21 cellular contexts compared by ENCODE assay signal in the genomic region with DNA sequence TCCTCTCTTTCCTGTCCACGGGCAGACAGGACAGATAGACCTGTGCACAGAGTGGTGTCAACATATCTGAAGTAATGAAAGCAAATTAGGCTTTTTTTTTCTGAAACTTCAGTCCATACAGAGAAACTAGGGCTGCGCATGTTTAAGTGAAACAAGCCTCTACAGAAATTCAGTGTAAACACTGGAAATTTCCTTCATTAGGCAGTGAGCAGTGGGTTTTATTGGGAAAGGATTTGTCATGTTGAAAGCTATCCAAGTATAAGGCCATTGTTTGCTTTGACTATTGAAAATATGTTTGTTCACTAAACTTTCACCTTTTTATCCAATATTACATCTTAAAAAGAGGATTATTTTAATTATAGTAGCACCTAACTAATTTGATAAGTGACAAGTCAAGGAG.
DNase-seq lines count a peak whose midpoint lies in the region; ATAC-seq, FAIRE-seq and TF ChIP-seq lines count a peak whose summit lies in the region.
"Had no signal": no experiment of that assay in that cellular context is flagged by ENCODE, and none has a peak within 500 bp of the region (broad histone marks: within the 10 kb centered on the region; RNA-seq: fewer than 3 reads in every experiment).

No MANE protein-coding gene starts in this region.

- no peak for TF ChIP-seq RAD21 in A549 (conservative IDR thresholded peaks at IDR 0.05 in 1 of 2, IDR thresholded peaks at IDR 0.05 in 1 of 2)

- H3K27ac ChIP-seq in A549: peak overlapping the region; percentile 82 to 87
- H3K27ac ChIP-seq in right lobe of liver: no peak overlapping the region
- no peak overlapping the region for H3K27ac ChIP-seq in RWPE1
- H3K27ac ChIP-seq: KMS-11, Peyer's patch, SK-N-MC had no signal

- H3K4me1 ChIP-seq in A549 (peaks cover 53% of the 10 kb centered on the region), right lobe of liver (peaks cover 0 to 11% (median 5%) of the 10 kb centered on the region in 4 donors)
- H3K4me1 ChIP-seq: Peyer's patch had no signal

- H3K4me2 ChIP-seq in A549: peak overlapping the region; percentile 61
- H3K4me2 ChIP-seq: KMS-11 had no signal

- CTCF ChIA-PET in A549 (lab: Yijun Ruan, JAX): interaction anchor here (1.4 kb wide), 1 partner anchor 8 kb away, joined by 4 read pairs; no protein-coding TSS in a partner anchor
- CTCF ChIA-PET in RWPE1 (lab: Yijun Ruan, JAX): interaction anchor here (0.6 kb wide), 3 partner anchors 8 to 1914 kb away, joined by 3 to 5 read pairs (median 3); no protein-coding TSS in a partner anchor

- no peak for TF ChIP-seq EP300 in A549 (IDR thresholded peaks at IDR 0.05)

- no peaks in the 10 kb centered on the region for H3K36me3 ChIP-seq in right lobe of liver
- H3K36me3 ChIP-seq: Peyer's patch had no signal

- no peaks in the 10 kb centered on the region for H3K27me3 ChIP-seq in right lobe of liver
- H3K27me3 ChIP-seq: Peyer's patch had no signal

- TF ChIP-seq CTCF in A549 (IDR thresholded peaks at IDR 0.05): no peak
- TF ChIP-seq CTCF in LNCaP clone FGC (IDR thresholded peaks at IDR 0.05; ENCODE audit: control insufficient read depth, extremely low read depth, insufficient read depth): no peak
- TF ChIP-seq CTCF in right lobe of liver (IDR thresholded peaks at IDR 0.05): no peak
- no peak for TF ChIP-seq CTCF in RWPE1 (conservative IDR thresholded peaks at IDR 0.05; ENCODE audit: low read depth)

- no peak for DNase-seq in A549 (ENCODE audit: low read depth in 1 of 2, low spot score in 1 of 2)
- peak; percentile 49 for DNase-seq in LNCaP clone FGC (ENCODE audit: low read depth)
- DNase-seq in dermis microvascular lymphatic vessel endothelial cell (ENCODE audit: low read depth in 2 of 2): peak; percentile 72 to 81
- no peak for DNase-seq in right lobe of liver
- DNase-seq in NCI-H146 treated with DMSO at 0.1 percent for 48 hours (lab: John Stamatoyannopoulos, UW; ENCODE audit: unreplicated experiment): no peak
- no peak for DNase-seq in RWPE1 (ENCODE audit: low spot score)
- DNase-seq in kidney tubule cell (ENCODE audit: low spot score): no peak
- DNase-seq: CD4-positive, alpha-beta T cell; DMS53; EL; NCI-H1048; NCI-H1436; NCI-H2029; NCI-H345; NCI-H524 treated with DMSO at 0.1 percent for 48 hours; Peyer's patch; Right ventricle myocardium superior had no signal

- no peak for FAIRE-seq in A549 (lab: Jason Lieb, UNC)

- intact Hi-C loops in right lobe of liver (cut with DNase I): no loop called here

- H3K9me3 ChIP-seq in A549: peaks cover 34% of the 10 kb centered on the region
- no peaks in the 10 kb centered on the region for H3K9me3 ChIP-seq in right lobe of liver
- H3K9me3 ChIP-seq: Peyer's patch had no signal

- peak; percentile 30 to 31; a peak in 3 of 6 replicates for ATAC-seq in A549
- ATAC-seq in right lobe of liver: peak in 3 of 4 donors; percentile 17 to 71 (median 45)
- ATAC-seq in HG02970 (IDR thresholded peaks at IDR 0.05; ENCODE audit: low FRiP score, unreplicated experiment): no peak
- ATAC-seq: GM12878 had no signal

- TF ChIP-seq POLR2A in A549 (IDR thresholded peaks at IDR 0.05; ENCODE audit: low read length) (no peak), right lobe of liver (IDR thresholded peaks at IDR 0.05) (no peak)

- H3K4me3 ChIP-seq in A549 (no peak overlapping the region), LNCaP clone FGC (ENCODE audit: low read depth, low read length) (no peak overlapping the region), right lobe of liver (no peak overlapping the region)
- H3K4me3 ChIP-seq: GM12878, Peyer's patch, SK-N-MC had no signal

- POLR2A ChIA-PET in A549 (lab: Yijun Ruan, JAX): no interaction called here
- POLR2A ChIA-PET in RWPE1 (lab: Yijun Ruan, JAX; ENCODE audit: low non-redundant PET): no interaction called here

- WGBS in A549 (ENCODE audit: missing lambda C conversion rate): 55% methylated on average over 2 of the region's 2 CpGs
- 57% methylated on average over 2 of the region's 2 CpGs for WGBS in right lobe of liver (ENCODE audit: insufficient coverage, low coverage, low lambda C conversion rate, missing lambda C conversion rate)

TF ChIP-seq in A549, 52 proteins besides CTCF, POLR2A, EP300 and RAD21:
- no peak for TF ChIP-seq JUNB (IDR thresholded peaks at IDR 0.05)
- TF ChIP-seq CEBPB (IDR thresholded peaks at IDR 0.05): 0 out of 4 replicates have a peak, but pooled peaks of 1 of the 2 experiments have one; percentile 16
- TF ChIP-seq POLR2AphosphoS2 (conservative IDR thresholded peaks at IDR 0.05; ENCODE audit: low read length): no peak
- TF ChIP-seq KDM1A (IDR thresholded peaks at IDR 0.05; ENCODE audit: low read depth): no peak
- no peak for TF ChIP-seq PHF8 (IDR thresholded peaks at IDR 0.05; ENCODE audit: borderline replicate concordance, low read depth)
- TF ChIP-seq, protein P1, sequence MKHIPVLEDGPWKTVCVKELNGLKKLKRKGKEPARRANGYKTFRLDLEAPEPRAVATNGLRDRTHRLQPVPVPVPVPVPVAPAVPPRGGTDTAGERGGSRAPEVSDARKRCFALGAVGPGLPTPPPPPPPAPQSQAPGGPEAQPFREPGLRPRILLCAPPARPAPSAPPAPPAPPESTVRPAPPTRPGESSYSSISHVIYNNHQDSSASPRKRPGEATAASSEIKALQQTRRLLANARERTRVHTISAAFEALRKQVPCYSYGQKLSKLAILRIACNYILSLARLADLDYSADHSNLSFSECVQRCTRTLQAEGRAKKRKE (CRISPR knock-in tag; IDR thresholded peaks at IDR 0.05; ENCODE audit: low read depth): no peak
- TF ChIP-seq MYC (IDR thresholded peaks at IDR 0.05; ENCODE audit: borderline replicate concordance, low read length): no peak
- no peak for TF ChIP-seq RNF2 (IDR thresholded peaks at IDR 0.05; ENCODE audit: borderline replicate concordance, low read depth)
- TF ChIP-seq GATA3 (IDR thresholded peaks at IDR 0.05; ENCODE audit: borderline replicate concordance): peak; percentile 34; the same call in 1 of the 2 replicates
- peak; percentile 16; the same call in 1 of the 3 replicates for TF ChIP-seq SMC3 (IDR thresholded peaks at IDR 0.05)
- TF ChIP-seq HOXA7 (CRISPR knock-in tag; IDR thresholded peaks at IDR 0.05): no peak
- no peak for TF ChIP-seq RARB (CRISPR knock-in tag; IDR thresholded peaks at IDR 0.05)
- TF ChIP-seq NR3C1 (IDR thresholded peaks at IDR 0.05): no peak
- no peak for TF ChIP-seq RFX5 (IDR thresholded peaks at IDR 0.05)
- TF ChIP-seq SREBF2 (IDR thresholded peaks at IDR 0.05): no peak
- no peak for TF ChIP-seq ZC3H11A (IDR thresholded peaks at IDR 0.05)
- TF ChIP-seq HDAC2 (IDR thresholded peaks at IDR 0.05): no peak
- no peak for TF ChIP-seq HOXB13 (CRISPR knock-in tag; IDR thresholded peaks at IDR 0.05; ENCODE audit: low read depth)
TF ChIP-seq in A549: peak in this region for 3.

Comparison
In these comparisons a context has a peak if more than half of its experiments do, and no peak if none do; other contexts are left out.
1. DNase-seq: peak in LNCaP clone FGC (single experiment) and dermis microvascular lymphatic vessel endothelial cell (2 of 2); none in A549 (0 of 2), right lobe of liver (0 of 3), NCI-H146 treated with DMSO at 0.1 percent for 48 hours (single experiment), RWPE1 (single experiment) and kidney tubule cell (single experiment).
2. H3K27ac ChIP-seq: peak in A549 (2 of 2); none in right lobe of liver (0 of 3) and RWPE1 (single experiment).